8 cellular contexts compared by ENCODE assay signal in genomic region chr5:56269216-56269927, GRCh38. TPM values are rescaled to one million over a fixed set of nuclear protein-coding genes. Genes with fewer than 3 reads are reported as not detected.
DNase-seq lines count a peak whose midpoint lies in the region; ATAC-seq lines count a peak whose summit lies in the region.

No MANE protein-coding gene starts in this region.

- peaks cover 18% of the 10 kb centered on the region for H3K4me1 Mint-ChIP-seq in activated T-cell treated with anti-CD3 and anti-CD28 coated beads, Interleukin-2, amount 50 U/mL, for 4 hours (ENCODE audit: low read depth)

- no peak overlapping the region for H3K4me3 Mint-ChIP-seq in activated T-cell treated with anti-CD3 and anti-CD28 coated beads, Interleukin-2, amount 50 U/mL, for 4 hours

- H3K36me3 Mint-ChIP-seq in activated T-cell treated with anti-CD3 and anti-CD28 coated beads, Interleukin-2, amount 50 U/mL, for 4 hours (ENCODE audit: insufficient read depth): no peaks in the 10 kb centered on the region

- peak; percentile 49 for ATAC-seq in GM21737 (IDR thresholded peaks at IDR 0.05; ENCODE audit: unreplicated experiment)
- no peak for ATAC-seq in activated T-cell treated with anti-CD3 and anti-CD28 coated beads, Interleukin-2, amount 50 U/mL, for 4 hours

- peak; percentile 47 for DNase-seq in D341Med (ENCODE audit: low spot score)
- DNase-seq in NCI-H226: peak; percentile 33
- peak; percentile 73 for DNase-seq in astrocyte of the hippocampus (ENCODE audit: low read depth, low spot score)
- DNase-seq in kidney tubule cell (ENCODE audit: low spot score): peak; percentile 61
- no peak for DNase-seq in activated T-cell treated with anti-CD3 and anti-CD28 coated beads, Interleukin-2, amount 50 U/mL, for 4 hours
- DNase-seq in activated CD8-positive, alpha-beta memory T cell treated with anti-CD3 and anti-CD28 coated beads, Interleukin-2, amount 50 U/mL, for 48 hours: no peak
- DNase-seq in NK-92 (lab: John Stamatoyannopoulos, UW; ENCODE audit: unreplicated experiment): no peak

- H3K9me3 Mint-ChIP-seq in activated T-cell treated with anti-CD3 and anti-CD28 coated beads, Interleukin-2, amount 50 U/mL, for 4 hours: no peaks in the 10 kb centered on the region

- no peaks in the 10 kb centered on the region for H3K27me3 Mint-ChIP-seq in activated T-cell treated with anti-CD3 and anti-CD28 coated beads, Interleukin-2, amount 50 U/mL, for 4 hours (ENCODE audit: low read depth)

RNA-seq across cellular contexts. Expression of gene ANKRD55, which starts 36.2 kb away (rescaled TPM):
- under 1 TPM in 2 of 3 donors, not detected in 1; 0.21 to 0.22 TPM for total RNA-seq in activated T-cell treated with anti-CD3 and anti-CD28 coated beads, Interleukin-2, amount 50 U/mL, for 4 hours

Comparison
In these comparisons a context has a peak if more than half of its experiments do, and no peak if none do; other contexts are left out.
1. DNase-seq: peak in D341Med (single experiment), NCI-H226 (single experiment), astrocyte of the hippocampus (single experiment) and kidney tubule cell (single experiment); none in activated T-cell treated with anti-CD3 and anti-CD28 coated beads, Interleukin-2, amount 50 U/mL, for 4 hours (single experiment), activated CD8-positive, alpha-beta memory T cell treated with anti-CD3 and anti-CD28 coated beads, Interleukin-2, amount 50 U/mL, for 48 hours (single experiment) and NK-92 (single experiment).